20 cellular contexts compared by ENCODE assay signal in genomic region chr17:69539274-69539673, GRCh38.
DNase-seq lines count a peak whose midpoint lies in the region; ATAC-seq and TF ChIP-seq lines count a peak whose summit lies in the region.
"Had no signal": no experiment of that assay in that cellular context is flagged by ENCODE, and none has a peak within 500 bp of the region (broad histone marks: within the 10 kb centered on the region; RNA-seq: fewer than 3 reads in every experiment).

No MANE protein-coding gene starts in this region.

- no peaks in the 10 kb centered on the region for H3K27me3 Mint-ChIP-seq in activated naive CD4-positive, alpha-beta T cell treated with anti-CD3 and anti-CD28 coated beads for 36 hours (ENCODE audit: low read depth)
- H3K27me3 Mint-ChIP-seq in stimulated activated naive CD8-positive, alpha-beta T cell treated with anti-CD3 and anti-CD28 coated beads, Interleukin-15, Interleukin-2, amounts not matched to agents 100 ng/mL and 50 ng/mL, for 24 hours: no peaks in the 10 kb centered on the region
- H3K27me3 Mint-ChIP-seq: CD8-positive, alpha-beta memory T cell had no signal

- H3K36me3 Mint-ChIP-seq in activated naive CD4-positive, alpha-beta T cell treated with anti-CD3 and anti-CD28 coated beads for 36 hours (ENCODE audit: low read depth): peaks cover 24% of the 10 kb centered on the region
- peaks cover 42% of the 10 kb centered on the region for H3K36me3 Mint-ChIP-seq in stimulated activated naive CD8-positive, alpha-beta T cell treated with anti-CD3 and anti-CD28 coated beads, Interleukin-15, Interleukin-2, amounts not matched to agents 100 ng/mL and 50 ng/mL, for 24 hours (ENCODE audit: low read depth)

- intact Hi-C loops in activated naive CD4-positive, alpha-beta T cell treated with anti-CD3 and anti-CD28 coated beads for 36 hours (cut with micrococcal nuclease): no loop called here

- H3K4me1 Mint-ChIP-seq in activated naive CD4-positive, alpha-beta T cell treated with anti-CD3 and anti-CD28 coated beads for 36 hours (ENCODE audit: low read depth): peaks cover 5% of the 10 kb centered on the region
- peaks cover 19% of the 10 kb centered on the region for H3K4me1 Mint-ChIP-seq in stimulated activated naive CD8-positive, alpha-beta T cell treated with anti-CD3 and anti-CD28 coated beads, Interleukin-15, Interleukin-2, amounts not matched to agents 100 ng/mL and 50 ng/mL, for 24 hours (ENCODE audit: low read depth)
- H3K4me1 Mint-ChIP-seq: CD8-positive, alpha-beta memory T cell had no signal

- peak; percentile 15 for DNase-seq in activated naive CD4-positive, alpha-beta T cell treated with anti-CD3 and anti-CD28 coated beads for 36 hours
- DNase-seq in activated naive CD4-positive, alpha-beta T cell treated with Interleukin-2 at 50 U/mL for 16 hours: no peak
- peak; percentile 61 for DNase-seq in RPMI7951 (ENCODE audit: low read depth)
- DNase-seq in fibroblast of villous mesenchyme (ENCODE audit: low read depth): peak; percentile 7
- no peak for DNase-seq in NCI-H748 treated with DMSO at 0.1 percent for 48 hours (lab: John Stamatoyannopoulos, UW)
- DNase-seq: activated gamma-delta T cell treated with Interleukin-2 at 50 U/mL for 16 hours; CD8-positive, alpha-beta memory T cell; Karpas-422; NCI-H1092 treated with DMSO at 0.1 percent for 48 hours; NCI-H2081 treated with DMSO at 0.1 percent for 48 hours; NCI-H524; SJCRH30; stomach; upper lobe of right lung had no signal

- TF ChIP-seq CTCF in fibroblast of villous mesenchyme (IDR thresholded peaks at IDR 0.05; ENCODE audit: insufficient read depth, low read depth, low read length): no peak

- ATAC-seq in HG03025 (IDR thresholded peaks at IDR 0.05; ENCODE audit: low FRiP score, unreplicated experiment) (no peak), GM21825 (IDR thresholded peaks at IDR 0.05; ENCODE audit: unreplicated experiment) (no peak)
- ATAC-seq: upper lobe of right lung had no signal

- no peak overlapping the region for H3K27ac Mint-ChIP-seq in activated naive CD4-positive, alpha-beta T cell treated with anti-CD3 and anti-CD28 coated beads for 36 hours
- peak overlapping the region; percentile 71 for H3K27ac Mint-ChIP-seq in stimulated activated naive CD8-positive, alpha-beta T cell treated with anti-CD3 and anti-CD28 coated beads, Interleukin-15, Interleukin-2, amounts not matched to agents 100 ng/mL and 50 ng/mL, for 24 hours
- H3K27ac Mint-ChIP-seq: T-helper 2 cell treated with Interferon-gamma antibody and Interleukin-4, amounts not matched to agents 5 μg/mL and 100 μg/mL, for 36 hours had no signal

- no peaks in the 10 kb centered on the region for H3K9me3 Mint-ChIP-seq in activated naive CD4-positive, alpha-beta T cell treated with anti-CD3 and anti-CD28 coated beads for 36 hours
- H3K9me3 Mint-ChIP-seq in stimulated activated naive CD8-positive, alpha-beta T cell treated with anti-CD3 and anti-CD28 coated beads, Interleukin-15, Interleukin-2, amounts not matched to agents 100 ng/mL and 50 ng/mL, for 24 hours: no peaks in the 10 kb centered on the region
- H3K9me3 Mint-ChIP-seq: CD8-positive, alpha-beta memory T cell; T-helper 2 cell treated with Interferon-gamma antibody and Interleukin-4, amounts not matched to agents 5 μg/mL and 100 μg/mL, for 36 hours had no signal

- CTCF ChIA-PET in activated naive CD4-positive, alpha-beta T cell treated with anti-CD3 and anti-CD28 coated beads for 36 hours (lab: Charles Lee): no interaction called here

- H3K4me3 Mint-ChIP-seq in activated naive CD4-positive, alpha-beta T cell treated with anti-CD3 and anti-CD28 coated beads for 36 hours: no peak overlapping the region
- H3K4me3 Mint-ChIP-seq in stimulated activated naive CD8-positive, alpha-beta T cell treated with anti-CD3 and anti-CD28 coated beads, Interleukin-15, Interleukin-2, amounts not matched to agents 100 ng/mL and 50 ng/mL, for 24 hours: no peak overlapping the region
- H3K4me3 Mint-ChIP-seq: CD8-positive, alpha-beta memory T cell; T-helper 2 cell treated with Interferon-gamma antibody and Interleukin-4, amounts not matched to agents 5 μg/mL and 100 μg/mL, for 36 hours had no signal

- H3K4me3 ChIP-seq in fibroblast of villous mesenchyme (ENCODE audit: low read depth, low read length): no peak overlapping the region
- H3K4me3 ChIP-seq: ascending aorta, coronary artery, SJCRH30, stomach, upper lobe of right lung had no signal

Comparison
In these comparisons a context has a peak if more than half of its experiments do, and no peak if none do; other contexts are left out.
1. DNase-seq: peak in activated naive CD4-positive, alpha-beta T cell treated with anti-CD3 and anti-CD28 coated beads for 36 hours (single experiment), RPMI7951 (single experiment) and fibroblast of villous mesenchyme (single experiment); none in activated naive CD4-positive, alpha-beta T cell treated with Interleukin-2 at 50 U/mL for 16 hours (single experiment) and NCI-H748 treated with DMSO at 0.1 percent for 48 hours (single experiment).